In genomic region chr19:29837448-29837961, GRCh38 we compare ENCODE assay signal across 8 cellular contexts. TPM values are rescaled to one million over a fixed set of nuclear protein-coding genes. Genes with fewer than 3 reads are reported as not detected.
DNase-seq lines count a peak whose midpoint lies in the region; ATAC-seq and TF ChIP-seq lines count a peak whose summit lies in the region.
"Had no signal": no experiment of that assay in that cellular context is flagged by ENCODE, and none has a peak within 500 bp of the region (broad histone marks: within the 10 kb centered on the region; RNA-seq: fewer than 3 reads in every experiment).

No MANE protein-coding gene starts in this region.

- H3K27ac ChIP-seq in adrenal gland: no peak overlapping the region

- peak overlapping the region; percentile 76 for H3K4me3 Mint-ChIP-seq in activated T-helper 17 cell treated with anti-CD3 and anti-CD28 coated beads, Interleukin-2, amount 50 U/mL, for 72 hours
- peak overlapping the region; percentile 77 for H3K4me3 Mint-ChIP-seq in stimulated activated naive CD8-positive, alpha-beta T cell treated with anti-CD3 and anti-CD28 coated beads, Interleukin-15, Interleukin-2, amounts not matched to agents 100 ng/mL and 50 ng/mL, for 24 hours

- peak overlapping the region; percentile 90 for H3K27ac Mint-ChIP-seq in activated T-helper 17 cell treated with anti-CD3 and anti-CD28 coated beads, Interleukin-2, amount 50 U/mL, for 72 hours
- peak overlapping the region; percentile 92 for H3K27ac Mint-ChIP-seq in stimulated activated naive CD8-positive, alpha-beta T cell treated with anti-CD3 and anti-CD28 coated beads, Interleukin-15, Interleukin-2, amounts not matched to agents 100 ng/mL and 50 ng/mL, for 24 hours

- ATAC-seq in GM19372 (IDR thresholded peaks at IDR 0.05; ENCODE audit: low read depth, unreplicated experiment) (peak; percentile 77), HG03066 (IDR thresholded peaks at IDR 0.05; ENCODE audit: low read depth, unreplicated experiment) (peak; percentile 81)
- ATAC-seq in activated T-helper 17 cell treated with anti-CD3 and anti-CD28 coated beads, Interleukin-2, amount 50 U/mL, for 72 hours (replicated peaks): peak; percentile 67

- DNase-seq in adrenal gland (no peak), SHP77 (lab: John Stamatoyannopoulos, UW) (no peak), HUDEP-2 (lab: John Stamatoyannopoulos, UW; ENCODE audit: unreplicated experiment in 76 of 76) (no peak)
- DNase-seq: IMR-90 had no signal

- no peaks in the 10 kb centered on the region for H3K27me3 ChIP-seq in adrenal gland

- peaks cover 0 to 11% of the 10 kb centered on the region in 2 donors for H3K4me1 ChIP-seq in adrenal gland (replicated peaks in 1 of 2)

- peaks cover 8% of the 10 kb centered on the region for H3K36me3 Mint-ChIP-seq in activated T-helper 17 cell treated with anti-CD3 and anti-CD28 coated beads, Interleukin-2, amount 50 U/mL, for 72 hours (ENCODE audit: low read depth)
- no peaks in the 10 kb centered on the region for H3K36me3 Mint-ChIP-seq in stimulated activated naive CD8-positive, alpha-beta T cell treated with anti-CD3 and anti-CD28 coated beads, Interleukin-15, Interleukin-2, amounts not matched to agents 100 ng/mL and 50 ng/mL, for 24 hours (ENCODE audit: low read depth)

- no peak for TF ChIP-seq POLR2A in adrenal gland (IDR thresholded peaks at IDR 0.05)

- intact Hi-C loops in adrenal gland (cut with DNase I): no loop called here

- 74 to 82% (median 77%) methylated on average over 6 of the region's 6 CpGs for WGBS in adrenal gland, 4 donors

- peaks cover 15% of the 10 kb centered on the region for H3K4me1 Mint-ChIP-seq in activated T-helper 17 cell treated with anti-CD3 and anti-CD28 coated beads, Interleukin-2, amount 50 U/mL, for 72 hours
- peaks cover 46% of the 10 kb centered on the region for H3K4me1 Mint-ChIP-seq in stimulated activated naive CD8-positive, alpha-beta T cell treated with anti-CD3 and anti-CD28 coated beads, Interleukin-15, Interleukin-2, amounts not matched to agents 100 ng/mL and 50 ng/mL, for 24 hours (ENCODE audit: low read depth)

- H3K9me3 Mint-ChIP-seq in activated T-helper 17 cell treated with anti-CD3 and anti-CD28 coated beads, Interleukin-2, amount 50 U/mL, for 72 hours: no peaks in the 10 kb centered on the region
- H3K9me3 Mint-ChIP-seq in stimulated activated naive CD8-positive, alpha-beta T cell treated with anti-CD3 and anti-CD28 coated beads, Interleukin-15, Interleukin-2, amounts not matched to agents 100 ng/mL and 50 ng/mL, for 24 hours: no peaks in the 10 kb centered on the region

- H3K36me3 ChIP-seq in adrenal gland (replicated peaks in 1 of 2): no peaks in the 10 kb centered on the region

- TF ChIP-seq CTCF in adrenal gland (IDR thresholded peaks at IDR 0.05): no peak

- H3K27me3 Mint-ChIP-seq in activated T-helper 17 cell treated with anti-CD3 and anti-CD28 coated beads, Interleukin-2, amount 50 U/mL, for 72 hours: no peaks in the 10 kb centered on the region
- peaks cover 6% of the 10 kb centered on the region for H3K27me3 Mint-ChIP-seq in stimulated activated naive CD8-positive, alpha-beta T cell treated with anti-CD3 and anti-CD28 coated beads, Interleukin-15, Interleukin-2, amounts not matched to agents 100 ng/mL and 50 ng/mL, for 24 hours

- H3K9me3 ChIP-seq in adrenal gland (replicated peaks in 1 of 3): no peaks in the 10 kb centered on the region

- H3K4me3 ChIP-seq in adrenal gland: no peak overlapping the region

RNA-seq across cellular contexts. Expression of gene CCNE1, which starts 25.7 kb away (rescaled TPM):
- total RNA-seq in activated T-helper 17 cell treated with anti-CD3 and anti-CD28 coated beads, Interleukin-2, amount 50 U/mL, for 72 hours: 10 to 100 TPM; 20.1 to 31.5 TPM
- 1 to 10 TPM; 3.0 to 10.0 (median 7.0) TPM for total RNA-seq in adrenal gland
- polyA plus RNA-seq in adrenal gland: 10 to 100 TPM in 1 of 3 donors, 1 to 10 TPM in 2; 8.5 to 10.8 (median 9.5) TPM
